Comparison of ENCODE assay signal across 17 cellular contexts in genomic region chr9:105171076-105171475, GRCh38.
A peak's percentile ranks its signal among the peaks of the same experiment; 100 is the strongest.
DNase-seq lines count a peak whose midpoint lies in the region; ATAC-seq, FAIRE-seq and TF ChIP-seq lines count a peak whose summit lies in the region.
"Had no signal": no experiment of that assay in that cellular context is flagged by ENCODE, and none has a peak within 500 bp of the region (broad histone marks: within the 10 kb centered on the region; RNA-seq: fewer than 3 reads in every experiment).

No MANE protein-coding gene starts in this region.

- TF ChIP-seq RAD21 in K562 (CRISPR knock-in tag; conservative IDR thresholded peaks at IDR 0.05 in 1 of 2, IDR thresholded peaks at IDR 0.05 in 1 of 2): no peak

- no peaks in the 10 kb centered on the region for H3K27me3 ChIP-seq in K562 (ENCODE audit: control insufficient read depth in 2 of 2, insufficient read depth in 2 of 2, low read length in 2 of 2)
- no peaks in the 10 kb centered on the region for H3K27me3 ChIP-seq in uterus
- H3K27me3 ChIP-seq: BLaER1 had no signal

- H3K27ac ChIP-seq in K562 (ENCODE audit: extremely low read depth, low read depth, low read length) (no peak overlapping the region), uterus (no peak overlapping the region)
- H3K27ac ChIP-seq: BLaER1, HL-60 had no signal

- 0 out of 2 replicates have a peak, but pooled peaks cover 5% of the 10 kb centered on the region for H3K36me3 Mint-ChIP-seq in HFFc6 (ENCODE audit: low read depth)
- no peaks in the 10 kb centered on the region for H3K36me3 Mint-ChIP-seq in activated CD4-positive, alpha-beta T cell treated with anti-CD3 and anti-CD28 coated beads, Interleukin-2, amount 10 ng/mL, durations not matched to agents 24 days and 14 days (ENCODE audit: low read depth)
- H3K36me3 Mint-ChIP-seq: CD14-positive monocyte; CD4-positive, alpha-beta memory T cell had no signal

- no peak overlapping the region for H3K9ac ChIP-seq in K562 (ENCODE audit: insufficient read depth in 1 of 2, low read depth in 2 of 2, low read length in 2 of 2)
- H3K9ac ChIP-seq: BLaER1 had no signal

- peak; percentile 23 for FAIRE-seq in K562 (lab: Jason Lieb, UNC)
- FAIRE-seq: GM12878 had no signal

- CTCF ChIA-PET in K562 (lab: Yijun Ruan, JAX; ENCODE audit: low intra/inter-chr PET ratio): no interaction called here

- no peak for DNase-seq in HFFc6
- no peak for DNase-seq in K562 (ENCODE audit: extremely low read depth in 1 of 4, low spot score in 3 of 4)
- DNase-seq in fibroblast of the aortic adventitia (ENCODE audit: low read depth): peak; percentile 39
- DNase-seq in hepatic stellate cell (ENCODE audit: low spot score): no peak
- no peak for DNase-seq in uterus
- DNase-seq in activated CD4-positive, alpha-beta T cell treated with anti-CD3 and anti-CD28 coated beads, Interleukin-2, amount 10 ng/mL, durations not matched to agents 24 days and 14 days: no peak
- DNase-seq: 8988T; CD4-positive, alpha-beta memory T cell; DMS153; DMS79; KBM-7 had no signal

- intact Hi-C loops in K562 (cut with micrococcal nuclease): no loop called here
- intact Hi-C loops in uterus (cut with DNase I; ENCODE audit: low total_unique reads): no loop called here
- intact Hi-C loops in activated CD4-positive, alpha-beta T cell treated with anti-CD3 and anti-CD28 coated beads, Interleukin-2, amount 10 ng/mL, durations not matched to agents 24 days and 14 days (cut with micrococcal nuclease): no loop called here

- no peak overlapping the region for H3K4me2 ChIP-seq in K562 (ENCODE audit: insufficient read depth, low read length)

- no peaks in the 10 kb centered on the region for H3K9me3 ChIP-seq in K562 (replicated peaks; ENCODE audit: control insufficient read depth, insufficient read depth, low read depth, low read length)
- no peaks in the 10 kb centered on the region for H3K9me3 ChIP-seq in uterus
- H3K9me3 ChIP-seq: BLaER1, HAP-1 had no signal

- ATAC-seq in K562 (no peak), HG03457 (IDR thresholded peaks at IDR 0.05; ENCODE audit: unreplicated experiment) (no peak)
- ATAC-seq: GM12878 had no signal

- H3K36me3 ChIP-seq in K562 (ENCODE audit: control insufficient read depth, insufficient read depth, low read length) (no peaks in the 10 kb centered on the region), uterus (no peaks in the 10 kb centered on the region)
- H3K36me3 ChIP-seq: BLaER1, HAP-1 had no signal

- H3K4me1 Mint-ChIP-seq in HFFc6 (ENCODE audit: low read depth): peaks cover 16% of the 10 kb centered on the region
- H3K4me1 Mint-ChIP-seq in activated CD4-positive, alpha-beta T cell treated with anti-CD3 and anti-CD28 coated beads, Interleukin-2, amount 10 ng/mL, durations not matched to agents 24 days and 14 days: no peaks in the 10 kb centered on the region
- H3K4me1 Mint-ChIP-seq: CD4-positive, alpha-beta memory T cell had no signal

- TF ChIP-seq POLR2A in K562 (conservative IDR thresholded peaks at IDR 0.05) (no peak), uterus (IDR thresholded peaks at IDR 0.05) (no peak)

- no peaks in the 10 kb centered on the region for H3K9me1 ChIP-seq in K562 (ENCODE audit: control insufficient read depth, insufficient read depth, low read length)

- H3K79me2 ChIP-seq in K562 (ENCODE audit: control insufficient read depth, insufficient read depth, low read length): no peaks in the 10 kb centered on the region

- POLR2A ChIA-PET in K562 (lab: Yijun Ruan, JAX): no interaction called here

- H3K4me1 ChIP-seq in K562 (replicated peaks in 1 of 2; ENCODE audit: control insufficient read depth in 2 of 2, insufficient read depth in 2 of 2, low read length in 2 of 2) (no peaks in the 10 kb centered on the region), uterus (no peaks in the 10 kb centered on the region)
- H3K4me1 ChIP-seq: HAP-1 had no signal

- TF ChIP-seq EP300 in K562 (IDR thresholded peaks at IDR 0.05; ENCODE audit: low read length): no peak

- TF ChIP-seq CTCF in HFFc6 (IDR thresholded peaks at IDR 0.05) (no peak), K562 (IDR thresholded peaks at IDR 0.05 in 2 of 3, conservative IDR thresholded peaks at IDR 0.05 in 1 of 3; ENCODE audit: insufficient read depth in 2 of 3, low read depth in 1 of 3, low read length in 3 of 3) (no peak), fibroblast of the aortic adventitia (IDR thresholded peaks at IDR 0.05; ENCODE audit: insufficient read depth, low read length) (no peak), uterus (IDR thresholded peaks at IDR 0.05) (no peak)

- in situ Hi-C loops in K562 (cut with MboI): no loop called here

- 0 out of 2 replicates have a peak overlapping the region, but pooled peaks have one; percentile 4 for H3K27ac Mint-ChIP-seq in HFFc6
- no peak overlapping the region for H3K27ac Mint-ChIP-seq in activated CD4-positive, alpha-beta T cell treated with anti-CD3 and anti-CD28 coated beads, Interleukin-2, amount 10 ng/mL, durations not matched to agents 24 days and 14 days

- H4K20me1 ChIP-seq in K562 (replicated peaks; ENCODE audit: control insufficient read depth, insufficient read depth, low read length): no peaks in the 10 kb centered on the region
- H4K20me1 ChIP-seq: BLaER1 had no signal

- WGBS in K562 (ENCODE audit: insufficient coverage, low coverage, missing lambda C conversion rate): 0% methylated on average over 1 of the region's 1 CpG

- peaks cover 3% of the 10 kb centered on the region for H3K27me3 Mint-ChIP-seq in HFFc6 (ENCODE audit: insufficient read depth)
- H3K27me3 Mint-ChIP-seq in activated CD4-positive, alpha-beta T cell treated with anti-CD3 and anti-CD28 coated beads, Interleukin-2, amount 10 ng/mL, durations not matched to agents 24 days and 14 days: peaks cover 4% of the 10 kb centered on the region

- H3K4me3 Mint-ChIP-seq in HFFc6: no peak overlapping the region
- no peak overlapping the region for H3K4me3 Mint-ChIP-seq in activated CD4-positive, alpha-beta T cell treated with anti-CD3 and anti-CD28 coated beads, Interleukin-2, amount 10 ng/mL, durations not matched to agents 24 days and 14 days
- H3K4me3 Mint-ChIP-seq: CD14-positive monocyte; CD4-positive, alpha-beta memory T cell had no signal

- H3K9me3 Mint-ChIP-seq in HFFc6: no peaks in the 10 kb centered on the region
- H3K9me3 Mint-ChIP-seq in activated CD4-positive, alpha-beta T cell treated with anti-CD3 and anti-CD28 coated beads, Interleukin-2, amount 10 ng/mL, durations not matched to agents 24 days and 14 days: no peaks in the 10 kb centered on the region
- H3K9me3 Mint-ChIP-seq: CD4-positive, alpha-beta memory T cell had no signal

- BruUV-seq in K562 (replicated peaks; lab: Mats Ljungman, UMichigan): no TSS peak

- H3K4me3 ChIP-seq in K562 (no peak overlapping the region), fibroblast of the aortic adventitia (ENCODE audit: low read depth, low read length) (no peak overlapping the region), uterus (no peak overlapping the region)
- H3K4me3 ChIP-seq: BLaER1, GM12878, HAP-1 had no signal

- H2AFZ ChIP-seq in K562 (ENCODE audit: low read depth, low read length): no peak overlapping the region

TF ChIP-seq in K562, 482 proteins besides CTCF, POLR2A, EP300 and RAD21:
- TF ChIP-seq FOSL1 (tag; conservative IDR thresholded peaks at IDR 0.05): no peak
- no peak for TF ChIP-seq TBP (optimal IDR thresholded peaks at IDR 0.05; ENCODE audit: low read depth, low read length)
- no peak for TF ChIP-seq RBM39 (optimal IDR thresholded peaks at IDR 0.05; ENCODE audit: low read depth, low read length)
- no peak for TF ChIP-seq SIX5 (IDR thresholded peaks at IDR 0.05; ENCODE audit: borderline replicate concordance in 1 of 2, insufficient read depth in 1 of 2, low read depth in 1 of 2, low read length in 2 of 2)
- TF ChIP-seq ZKSCAN3 (CRISPR knock-in tag; IDR thresholded peaks at IDR 0.05): no peak
- TF ChIP-seq TRIM25 (IDR thresholded peaks at IDR 0.05; ENCODE audit: borderline replicate concordance): no peak
- TF ChIP-seq LARP7 (IDR thresholded peaks at IDR 0.05): no peak
- no peak for TF ChIP-seq MCM3 (IDR thresholded peaks at IDR 0.05)
- no peak for TF ChIP-seq HMGXB4 (CRISPR knock-in tag; IDR thresholded peaks at IDR 0.05)
